22 cellular contexts compared by ENCODE assay signal in the genomic region with DNA sequence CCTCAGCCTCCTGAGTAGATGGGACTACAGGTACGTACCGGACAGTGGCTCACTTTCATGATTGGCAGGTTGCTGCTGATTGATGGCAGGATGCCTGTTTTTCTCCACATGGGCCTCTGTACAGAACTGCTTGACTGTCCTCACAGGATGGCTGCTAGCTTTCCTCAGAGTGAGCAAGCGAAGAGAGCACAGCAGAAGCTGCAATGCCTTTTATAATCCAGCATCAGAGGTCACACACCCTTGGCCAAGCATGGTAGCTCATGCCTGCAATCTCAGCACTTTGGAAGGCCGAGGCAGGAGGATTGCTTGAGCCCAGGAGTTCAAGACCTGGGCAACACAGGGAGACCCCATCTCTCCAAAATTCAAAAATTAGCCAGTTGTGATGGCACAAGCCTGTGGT.
"Had no signal": no experiment of that assay in that cellular context is flagged by ENCODE, and none has a peak within 500 bp of the region (broad histone marks: within the 10 kb centered on the region; RNA-seq: fewer than 3 reads in every experiment).

No MANE protein-coding gene starts in this region.

- FAIRE-seq: small intestine, TTC549 had no signal

- H3K9me3 ChIP-seq: upper lobe of left lung had no signal

- H3K27me3 Mint-ChIP-seq: activated naive CD8-positive, alpha-beta T cell treated with anti-CD3 and anti-CD28 coated beads for 36 hours; effector memory CD8-positive, alpha-beta T cell; progenitor cell of endocrine pancreas; stimulated activated naive CD8-positive, alpha-beta T cell treated with anti-CD3 and anti-CD28 coated beads, Interleukin-15, amount 100 ng/mL, for 72 hours had no signal

- DNase-seq: activated CD4-positive, alpha-beta T cell treated with anti-CD3 and anti-CD28 coated beads, Interleukin-2, amount 50 U/mL, for 1 hour; activated naive CD8-positive, alpha-beta T cell treated with anti-CD3 and anti-CD28 coated beads for 36 hours; activated T-cell treated with anti-CD3 and anti-CD28 coated beads for 4 hours; central memory CD4-positive, alpha-beta T cell; cortex of kidney; effector memory CD8-positive, alpha-beta T cell; foreskin keratinocyte; glutamatergic neuron; hypothalamus; kidney glomerular epithelial cell; mesenchymal stem cell; occipital lobe; right cardiac atrium; small intestine; stimulated activated CD4-positive, alpha-beta T cell treated with anti-CD3 and anti-CD28 coated beads, Interleukin-4, amount 100 ng/mL, for 24 hours; stimulated activated naive CD8-positive, alpha-beta T cell treated with anti-CD3 and anti-CD28 coated beads, Interleukin-15, amount 100 ng/mL, for 72 hours; T-helper 2 cell; upper lobe of left lung had no signal

- H3K27ac Mint-ChIP-seq: activated naive CD8-positive, alpha-beta T cell treated with anti-CD3 and anti-CD28 coated beads for 36 hours; effector memory CD8-positive, alpha-beta T cell; nephron; progenitor cell of endocrine pancreas had no signal

- H3K4me1 Mint-ChIP-seq: brain, nephron had no signal

- ATAC-seq: effector memory CD8-positive, alpha-beta T cell; foreskin keratinocyte; right cardiac atrium; stimulated activated naive CD8-positive, alpha-beta T cell treated with anti-CD3 and anti-CD28 coated beads, Interleukin-15, amount 100 ng/mL, for 72 hours had no signal

- H3K36me3 Mint-ChIP-seq: activated naive CD8-positive, alpha-beta T cell treated with anti-CD3 and anti-CD28 coated beads for 36 hours; brain had no signal

- H3K9me3 Mint-ChIP-seq: activated naive CD8-positive, alpha-beta T cell treated with anti-CD3 and anti-CD28 coated beads for 36 hours; brain; effector memory CD8-positive, alpha-beta T cell; nephron; stimulated activated naive CD8-positive, alpha-beta T cell treated with anti-CD3 and anti-CD28 coated beads, Interleukin-15, amount 100 ng/mL, for 72 hours had no signal

- H3K4me3 Mint-ChIP-seq: activated naive CD8-positive, alpha-beta T cell treated with anti-CD3 and anti-CD28 coated beads for 36 hours; brain; effector memory CD8-positive, alpha-beta T cell; nephron; stimulated activated naive CD8-positive, alpha-beta T cell treated with anti-CD3 and anti-CD28 coated beads, Interleukin-15, amount 100 ng/mL, for 72 hours had no signal
